Comparison of ENCODE assay signal across 1 cellular context in the genomic region with DNA sequence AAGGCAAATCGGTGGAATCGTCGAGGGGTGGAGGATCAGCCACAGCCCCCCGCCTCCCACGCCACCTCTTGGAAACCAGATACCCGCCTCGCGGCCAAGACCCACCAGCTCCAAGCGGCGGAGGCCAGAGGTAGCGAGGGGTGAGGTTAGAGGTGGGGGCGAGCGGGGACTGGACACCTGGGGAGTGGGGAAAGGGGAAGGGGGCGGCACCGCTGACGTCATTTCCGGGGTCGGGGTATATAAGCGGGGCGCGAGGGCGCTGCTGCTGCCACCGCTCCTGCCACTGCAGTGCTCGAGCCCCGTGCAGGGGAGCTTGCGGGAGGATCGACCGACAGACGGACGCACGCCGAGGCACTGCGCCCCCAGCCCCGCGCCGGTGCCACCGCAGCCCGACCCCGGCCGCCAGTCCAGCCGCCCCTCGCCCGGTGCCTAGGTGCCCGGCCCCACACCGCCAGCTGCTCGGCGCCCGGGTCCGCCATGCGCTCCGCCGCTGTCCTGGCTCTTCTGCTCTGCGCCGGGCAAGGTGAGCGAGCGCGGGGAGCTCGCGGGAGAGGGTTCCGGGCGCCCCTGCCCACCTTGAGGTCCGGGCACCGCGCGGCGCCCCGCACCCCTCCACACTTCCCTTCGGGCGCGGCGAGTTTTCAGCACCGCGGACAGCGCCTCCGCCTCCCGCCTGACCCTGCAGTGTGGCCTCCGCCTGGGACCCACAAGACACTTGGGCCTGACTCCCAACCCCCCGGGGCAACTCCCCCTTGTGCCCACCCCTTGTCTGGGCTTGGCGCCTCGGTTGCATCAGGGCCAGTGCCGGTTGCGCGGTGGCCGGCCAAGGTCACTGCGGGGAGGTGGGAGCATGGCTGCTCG.
TF ChIP-seq lines count a peak whose summit lies in the region.

Gene CHGA, plus strand, starts transcription at position 268 of the 861 bp plus-strand sequence. Its CDS starts 210 bp downstream, at position 478.

TF ChIP-seq in HepG2, 621 proteins besides CTCF, POLR2A, EP300 and RAD21 (continued from another document and continues in another):
- TF ChIP-seq, protein P1, sequence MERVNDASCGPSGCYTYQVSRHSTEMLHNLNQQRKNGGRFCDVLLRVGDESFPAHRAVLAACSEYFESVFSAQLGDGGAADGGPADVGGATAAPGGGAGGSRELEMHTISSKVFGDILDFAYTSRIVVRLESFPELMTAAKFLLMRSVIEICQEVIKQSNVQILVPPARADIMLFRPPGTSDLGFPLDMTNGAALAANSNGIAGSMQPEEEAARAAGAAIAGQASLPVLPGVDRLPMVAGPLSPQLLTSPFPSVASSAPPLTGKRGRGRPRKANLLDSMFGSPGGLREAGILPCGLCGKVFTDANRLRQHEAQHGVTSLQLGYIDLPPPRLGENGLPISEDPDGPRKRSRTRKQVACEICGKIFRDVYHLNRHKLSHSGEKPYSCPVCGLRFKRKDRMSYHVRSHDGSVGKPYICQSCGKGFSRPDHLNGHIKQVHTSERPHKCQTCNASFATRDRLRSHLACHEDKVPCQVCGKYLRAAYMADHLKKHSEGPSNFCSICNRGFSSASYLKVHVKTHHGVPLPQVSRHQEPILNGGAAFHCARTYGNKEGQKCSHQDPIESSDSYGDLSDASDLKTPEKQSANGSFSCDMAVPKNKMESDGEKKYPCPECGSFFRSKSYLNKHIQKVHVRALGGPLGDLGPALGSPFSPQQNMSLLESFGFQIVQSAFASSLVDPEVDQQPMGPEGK (CRISPR knock-in tag; IDR thresholded peaks at IDR 0.05) = peak; percentile 58; the same call in 1 of the 2 replicates
- no peak for TF ChIP-seq HNRNPL (IDR thresholded peaks at IDR 0.05; ENCODE audit: low read depth, low read length)
- peak; percentile 76 for TF ChIP-seq KMT2B (CRISPR knock-in tag; IDR thresholded peaks at IDR 0.05)
- no peak for TF ChIP-seq ZNF670 (CRISPR knock-in tag; IDR thresholded peaks at IDR 0.05; ENCODE audit: borderline replicate concordance)
- peak; percentile 31; the same call in 1 of the 2 replicates for TF ChIP-seq BRF2 (CRISPR knock-in tag; IDR thresholded peaks at IDR 0.05)
- TF ChIP-seq NCOR1 (IDR thresholded peaks at IDR 0.05; ENCODE audit: borderline replicate concordance, low read length) = no peak
- peak; percentile 63 for TF ChIP-seq FOXP4 (CRISPR knock-in tag; IDR thresholded peaks at IDR 0.05)
- TF ChIP-seq, protein P2, sequence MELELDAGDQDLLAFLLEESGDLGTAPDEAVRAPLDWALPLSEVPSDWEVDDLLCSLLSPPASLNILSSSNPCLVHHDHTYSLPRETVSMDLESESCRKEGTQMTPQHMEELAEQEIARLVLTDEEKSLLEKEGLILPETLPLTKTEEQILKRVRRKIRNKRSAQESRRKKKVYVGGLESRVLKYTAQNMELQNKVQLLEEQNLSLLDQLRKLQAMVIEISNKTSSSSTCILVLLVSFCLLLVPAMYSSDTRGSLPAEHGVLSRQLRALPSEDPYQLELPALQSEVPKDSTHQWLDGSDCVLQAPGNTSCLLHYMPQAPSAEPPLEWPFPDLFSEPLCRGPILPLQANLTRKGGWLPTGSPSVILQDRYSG (CRISPR knock-in tag; IDR thresholded peaks at IDR 0.05) = peak; percentile 88
- no peak for TF ChIP-seq SRSF4 (IDR thresholded peaks at IDR 0.05; ENCODE audit: low read depth, low read length, poor library complexity, severe bottlenecking)
- TF ChIP-seq ZNF569 (CRISPR knock-in tag; IDR thresholded peaks at IDR 0.05; ENCODE audit: borderline replicate concordance) = no peak
- peak; percentile 89; the same call in 1 of the 2 replicates for TF ChIP-seq ZNF724P (CRISPR knock-in tag; IDR thresholded peaks at IDR 0.05; ENCODE audit: borderline replicate concordance)
- peak; percentile 93 for TF ChIP-seq SATB2 (CRISPR knock-in tag; IDR thresholded peaks at IDR 0.05)
- peak; percentile 39; the same call in 1 of the 2 replicates for TF ChIP-seq HOXA3 (CRISPR knock-in tag; IDR thresholded peaks at IDR 0.05)
- TF ChIP-seq HCFC1 (IDR thresholded peaks at IDR 0.05; ENCODE audit: low read depth, low read length) = no peak
- no peak for TF ChIP-seq SMARCC2 (IDR thresholded peaks at IDR 0.05)
- TF ChIP-seq RXRB (CRISPR knock-in tag; IDR thresholded peaks at IDR 0.05; ENCODE audit: borderline replicate concordance) = peak; percentile 70
- TF ChIP-seq SRSF1 (optimal IDR thresholded peaks at IDR 0.05; ENCODE audit: low read depth, low read length) = no peak
- TF ChIP-seq ZNF264 (CRISPR knock-in tag; IDR thresholded peaks at IDR 0.05) = peak; percentile 75; the same call in 1 of the 2 replicates
- TF ChIP-seq ZNF546 (CRISPR knock-in tag; conservative IDR thresholded peaks at IDR 0.05) = peak; percentile 89
- no peak for TF ChIP-seq TCF12 (IDR thresholded peaks at IDR 0.05)
- peak; percentile 43; the same call in 1 of the 2 replicates for TF ChIP-seq TCF12 (CRISPR knock-in tag; IDR thresholded peaks at IDR 0.05)
- TF ChIP-seq AHR (CRISPR knock-in tag; IDR thresholded peaks at IDR 0.05) = peak; percentile 80; the same call in 1 of the 2 replicates
- peak; percentile 97 for TF ChIP-seq KLF6 (CRISPR knock-in tag; IDR thresholded peaks at IDR 0.05)
- peak; percentile 87; the same call in 1 of the 2 replicates for TF ChIP-seq REPIN1 (CRISPR knock-in tag; IDR thresholded peaks at IDR 0.05; ENCODE audit: borderline replicate concordance, low read depth)
- peak; percentile 84 for TF ChIP-seq ZNF574 (CRISPR knock-in tag; IDR thresholded peaks at IDR 0.05)
- peak; percentile 98 for TF ChIP-seq MIER2 (CRISPR knock-in tag; IDR thresholded peaks at IDR 0.05)
- peak; percentile 59; the same call in 1 of the 2 replicates for TF ChIP-seq ZFY (CRISPR knock-in tag; IDR thresholded peaks at IDR 0.05)
- TF ChIP-seq SALL2 (CRISPR knock-in tag; IDR thresholded peaks at IDR 0.05) = 0 out of 2 replicates have a peak, but pooled peaks have one; percentile 81
- no peak for TF ChIP-seq SIN3A (IDR thresholded peaks at IDR 0.05; ENCODE audit: borderline replicate concordance, low read depth, low read length)
- TF ChIP-seq YEATS2 (CRISPR knock-in tag; IDR thresholded peaks at IDR 0.05; ENCODE audit: borderline replicate concordance) = peak; percentile 52; the same call in 1 of the 2 replicates
- TF ChIP-seq MTERF4 (CRISPR knock-in tag; IDR thresholded peaks at IDR 0.05) = peak; percentile 93
- peak; percentile 82; the same call in 1 of the 2 replicates for TF ChIP-seq REL (CRISPR knock-in tag; conservative IDR thresholded peaks at IDR 0.05)
- TF ChIP-seq XBP1 (CRISPR knock-in tag; IDR thresholded peaks at IDR 0.05) = peak; percentile 78; the same call in 1 of the 2 replicates
- no peak; the same call in 1 of the 2 replicates for TF ChIP-seq ZNF317 (CRISPR knock-in tag; IDR thresholded peaks at IDR 0.05)
- peak; percentile 68; the same call in 1 of the 2 replicates for TF ChIP-seq RARG (CRISPR knock-in tag; IDR thresholded peaks at IDR 0.05; ENCODE audit: low read depth)
- peak; percentile 70; the same call in 1 of the 2 replicates for TF ChIP-seq GLI4 (CRISPR knock-in tag; IDR thresholded peaks at IDR 0.05; ENCODE audit: borderline replicate concordance)
- TF ChIP-seq KDM1A (CRISPR knock-in tag; IDR thresholded peaks at IDR 0.05) = no peak
- peak; percentile 86 for TF ChIP-seq ATF3 (CRISPR knock-in tag; IDR thresholded peaks at IDR 0.05)
- no peak for TF ChIP-seq PBX2 (CRISPR knock-in tag; IDR thresholded peaks at IDR 0.05)
- 0 out of 2 replicates have a peak, but pooled peaks have one; percentile 64 for TF ChIP-seq ZNF510 (CRISPR knock-in tag; IDR thresholded peaks at IDR 0.05; ENCODE audit: low read depth)
- TF ChIP-seq ZNF775 (CRISPR knock-in tag; IDR thresholded peaks at IDR 0.05; ENCODE audit: borderline replicate concordance) = 0 out of 2 replicates have a peak, but pooled peaks have one; percentile 28
- TF ChIP-seq TGIF2 (CRISPR knock-in tag; IDR thresholded peaks at IDR 0.05) = peak; percentile 95
- TF ChIP-seq, protein P3, sequence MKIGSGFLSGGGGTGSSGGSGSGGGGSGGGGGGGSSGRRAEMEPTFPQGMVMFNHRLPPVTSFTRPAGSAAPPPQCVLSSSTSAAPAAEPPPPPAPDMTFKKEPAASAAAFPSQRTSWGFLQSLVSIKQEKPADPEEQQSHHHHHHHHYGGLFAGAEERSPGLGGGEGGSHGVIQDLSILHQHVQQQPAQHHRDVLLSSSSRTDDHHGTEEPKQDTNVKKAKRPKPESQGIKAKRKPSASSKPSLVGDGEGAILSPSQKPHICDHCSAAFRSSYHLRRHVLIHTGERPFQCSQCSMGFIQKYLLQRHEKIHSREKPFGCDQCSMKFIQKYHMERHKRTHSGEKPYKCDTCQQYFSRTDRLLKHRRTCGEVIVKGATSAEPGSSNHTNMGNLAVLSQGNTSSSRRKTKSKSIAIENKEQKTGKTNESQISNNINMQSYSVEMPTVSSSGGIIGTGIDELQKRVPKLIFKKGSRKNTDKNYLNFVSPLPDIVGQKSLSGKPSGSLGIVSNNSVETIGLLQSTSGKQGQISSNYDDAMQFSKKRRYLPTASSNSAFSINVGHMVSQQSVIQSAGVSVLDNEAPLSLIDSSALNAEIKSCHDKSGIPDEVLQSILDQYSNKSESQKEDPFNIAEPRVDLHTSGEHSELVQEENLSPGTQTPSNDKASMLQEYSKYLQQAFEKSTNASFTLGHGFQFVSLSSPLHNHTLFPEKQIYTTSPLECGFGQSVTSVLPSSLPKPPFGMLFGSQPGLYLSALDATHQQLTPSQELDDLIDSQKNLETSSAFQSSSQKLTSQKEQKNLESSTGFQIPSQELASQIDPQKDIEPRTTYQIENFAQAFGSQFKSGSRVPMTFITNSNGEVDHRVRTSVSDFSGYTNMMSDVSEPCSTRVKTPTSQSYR (CRISPR knock-in tag; IDR thresholded peaks at IDR 0.05; ENCODE audit: borderline replicate concordance) = peak; percentile 58; the same call in 1 of the 2 replicates
- no peak for TF ChIP-seq MBD4 (IDR thresholded peaks at IDR 0.05; ENCODE audit: borderline replicate concordance, low read length)
- TF ChIP-seq ZNF878 (CRISPR knock-in tag; IDR thresholded peaks at IDR 0.05) = 0 out of 2 replicates have a peak, but pooled peaks have one; percentile 40
- TF ChIP-seq ZFYVE20 (CRISPR knock-in tag; IDR thresholded peaks at IDR 0.05; ENCODE audit: borderline replicate concordance, low read depth) = 0 out of 2 replicates have a peak, but pooled peaks have one; percentile 71
- peak; percentile 75; the same call in 1 of the 2 replicates for TF ChIP-seq RFXAP (CRISPR knock-in tag; IDR thresholded peaks at IDR 0.05; ENCODE audit: borderline replicate concordance)
- peak; percentile 89 for TF ChIP-seq ZNF256 (CRISPR knock-in tag; conservative IDR thresholded peaks at IDR 0.05)
- TF ChIP-seq TOE1 (CRISPR knock-in tag; IDR thresholded peaks at IDR 0.05) = no peak
